Comparison of ENCODE assay signal across 1 cellular context in the genomic region with DNA sequence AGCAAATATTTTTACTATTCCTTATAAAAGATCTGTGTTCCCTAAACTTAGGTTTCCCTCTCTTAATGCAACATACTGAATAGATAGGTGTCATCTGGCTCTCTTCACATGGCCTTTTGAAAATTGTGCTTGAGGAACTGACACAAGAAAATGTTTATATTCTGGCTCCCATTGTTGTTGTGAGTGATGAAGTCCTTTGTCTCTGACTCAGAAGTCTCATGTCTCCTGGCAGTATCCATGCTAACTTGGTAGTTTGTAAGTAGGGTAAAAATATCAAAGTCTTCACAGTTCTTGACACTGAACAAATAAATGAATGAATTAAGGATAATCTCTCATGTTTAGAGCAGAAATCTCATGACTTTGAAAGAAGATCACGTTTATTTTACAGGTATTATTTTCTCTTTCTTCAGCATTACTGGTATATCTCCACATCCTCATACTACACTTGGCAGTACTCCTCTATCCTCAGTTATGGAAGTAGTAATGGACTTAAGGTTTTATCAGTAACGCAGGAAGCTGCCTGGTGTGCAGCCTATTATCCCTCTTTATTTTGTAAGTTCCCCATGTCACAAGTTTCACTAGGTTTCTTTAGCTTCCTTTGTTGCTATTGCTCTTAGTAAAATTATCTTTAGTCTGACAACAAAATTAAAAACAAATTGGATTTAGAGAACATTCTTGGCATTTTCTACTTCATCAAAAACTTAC.
TF ChIP-seq lines count a peak whose summit lies in the region.

No MANE protein-coding gene starts in this region.

TF ChIP-seq in IMR-90, 13 proteins besides CTCF, POLR2A, EP300 and RAD21:
- no peak for TF ChIP-seq CEBPB (IDR thresholded peaks at IDR 0.05; ENCODE audit: low read depth, low read length)
- TF ChIP-seq RCOR1 (IDR thresholded peaks at IDR 0.05; ENCODE audit: insufficient replicate concordance, low read length): no peak
- no peak for TF ChIP-seq ELK1 (IDR thresholded peaks at IDR 0.05; ENCODE audit: borderline replicate concordance, low read depth, low read length)
- no peak for TF ChIP-seq RFX5 (IDR thresholded peaks at IDR 0.05; ENCODE audit: low read depth, low read length)
- no peak for TF ChIP-seq MXI1 (IDR thresholded peaks at IDR 0.05; ENCODE audit: borderline replicate concordance, low read depth, low read length)
- TF ChIP-seq NFE2L2 (IDR thresholded peaks at IDR 0.05; ENCODE audit: low read depth, low read length): no peak
- TF ChIP-seq MAZ (IDR thresholded peaks at IDR 0.05; ENCODE audit: borderline replicate concordance, low read depth, low read length): no peak
- TF ChIP-seq BHLHE40 (IDR thresholded peaks at IDR 0.05; ENCODE audit: low read depth, low read length): no peak
- TF ChIP-seq SMC3 (IDR thresholded peaks at IDR 0.05; ENCODE audit: low read depth, low read length): no peak
- no peak for TF ChIP-seq MAFK (IDR thresholded peaks at IDR 0.05; ENCODE audit: low read depth, low read length)
